In genomic region chr15:69386284-69386683, GRCh38 we compare ENCODE assay signal across 2 cellular contexts.
TF ChIP-seq lines count a peak whose summit lies in the region.

No MANE protein-coding gene starts in this region.

TF ChIP-seq in IMR-90, 13 proteins besides CTCF, POLR2A, EP300 and RAD21:
- no peak for TF ChIP-seq CHD1 (IDR thresholded peaks at IDR 0.05; ENCODE audit: low read depth, low read length)
- TF ChIP-seq MAFK (IDR thresholded peaks at IDR 0.05; ENCODE audit: low read depth, low read length) = no peak
- no peak for TF ChIP-seq SMC3 (IDR thresholded peaks at IDR 0.05; ENCODE audit: low read depth, low read length)
- TF ChIP-seq BHLHE40 (IDR thresholded peaks at IDR 0.05; ENCODE audit: low read depth, low read length) = no peak
- TF ChIP-seq, protein P1, sequence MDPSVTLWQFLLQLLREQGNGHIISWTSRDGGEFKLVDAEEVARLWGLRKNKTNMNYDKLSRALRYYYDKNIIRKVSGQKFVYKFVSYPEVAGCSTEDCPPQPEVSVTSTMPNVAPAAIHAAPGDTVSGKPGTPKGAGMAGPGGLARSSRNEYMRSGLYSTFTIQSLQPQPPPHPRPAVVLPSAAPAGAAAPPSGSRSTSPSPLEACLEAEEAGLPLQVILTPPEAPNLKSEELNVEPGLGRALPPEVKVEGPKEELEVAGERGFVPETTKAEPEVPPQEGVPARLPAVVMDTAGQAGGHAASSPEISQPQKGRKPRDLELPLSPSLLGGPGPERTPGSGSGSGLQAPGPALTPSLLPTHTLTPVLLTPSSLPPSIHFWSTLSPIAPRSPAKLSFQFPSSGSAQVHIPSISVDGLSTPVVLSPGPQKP (IDR thresholded peaks at IDR 0.05; ENCODE audit: borderline replicate concordance, low read depth, low read length) = no peak
- TF ChIP-seq NFE2L2 (IDR thresholded peaks at IDR 0.05; ENCODE audit: low read depth, low read length) = no peak
- TF ChIP-seq FOS (IDR thresholded peaks at IDR 0.05; ENCODE audit: low read depth, low read length) = no peak
- no peak for TF ChIP-seq MAZ (IDR thresholded peaks at IDR 0.05; ENCODE audit: borderline replicate concordance, low read depth, low read length)
- TF ChIP-seq USF2 (IDR thresholded peaks at IDR 0.05; ENCODE audit: low read depth, low read length) = no peak
- no peak for TF ChIP-seq CEBPB (IDR thresholded peaks at IDR 0.05; ENCODE audit: low read depth, low read length)
- no peak for TF ChIP-seq RCOR1 (IDR thresholded peaks at IDR 0.05; ENCODE audit: insufficient replicate concordance, low read length)
- no peak for TF ChIP-seq MXI1 (IDR thresholded peaks at IDR 0.05; ENCODE audit: borderline replicate concordance, low read depth, low read length)
- no peak for TF ChIP-seq RFX5 (IDR thresholded peaks at IDR 0.05; ENCODE audit: low read depth, low read length)

TF ChIP-seq in H1, 55 proteins besides CTCF, POLR2A, EP300 and RAD21:
- TF ChIP-seq CBX8 (IDR thresholded peaks at IDR 0.05; ENCODE audit: borderline replicate concordance, low read depth, low read length) = no peak
- no peak for TF ChIP-seq JUND (IDR thresholded peaks at IDR 0.05; ENCODE audit: low read length)
- TF ChIP-seq SP2 (IDR thresholded peaks at IDR 0.05; ENCODE audit: low read length) = no peak
- no peak for TF ChIP-seq NRF1 (IDR thresholded peaks at IDR 0.05; ENCODE audit: low read depth, low read length)
- TF ChIP-seq, protein P2, sequence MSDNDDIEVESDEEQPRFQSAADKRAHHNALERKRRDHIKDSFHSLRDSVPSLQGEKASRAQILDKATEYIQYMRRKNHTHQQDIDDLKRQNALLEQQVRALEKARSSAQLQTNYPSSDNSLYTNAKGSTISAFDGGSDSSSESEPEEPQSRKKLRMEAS (IDR thresholded peaks at IDR 0.05) = no peak
- no peak for TF ChIP-seq TEAD4 (IDR thresholded peaks at IDR 0.05; ENCODE audit: low read depth, low read length)
- TF ChIP-seq, protein P3, sequence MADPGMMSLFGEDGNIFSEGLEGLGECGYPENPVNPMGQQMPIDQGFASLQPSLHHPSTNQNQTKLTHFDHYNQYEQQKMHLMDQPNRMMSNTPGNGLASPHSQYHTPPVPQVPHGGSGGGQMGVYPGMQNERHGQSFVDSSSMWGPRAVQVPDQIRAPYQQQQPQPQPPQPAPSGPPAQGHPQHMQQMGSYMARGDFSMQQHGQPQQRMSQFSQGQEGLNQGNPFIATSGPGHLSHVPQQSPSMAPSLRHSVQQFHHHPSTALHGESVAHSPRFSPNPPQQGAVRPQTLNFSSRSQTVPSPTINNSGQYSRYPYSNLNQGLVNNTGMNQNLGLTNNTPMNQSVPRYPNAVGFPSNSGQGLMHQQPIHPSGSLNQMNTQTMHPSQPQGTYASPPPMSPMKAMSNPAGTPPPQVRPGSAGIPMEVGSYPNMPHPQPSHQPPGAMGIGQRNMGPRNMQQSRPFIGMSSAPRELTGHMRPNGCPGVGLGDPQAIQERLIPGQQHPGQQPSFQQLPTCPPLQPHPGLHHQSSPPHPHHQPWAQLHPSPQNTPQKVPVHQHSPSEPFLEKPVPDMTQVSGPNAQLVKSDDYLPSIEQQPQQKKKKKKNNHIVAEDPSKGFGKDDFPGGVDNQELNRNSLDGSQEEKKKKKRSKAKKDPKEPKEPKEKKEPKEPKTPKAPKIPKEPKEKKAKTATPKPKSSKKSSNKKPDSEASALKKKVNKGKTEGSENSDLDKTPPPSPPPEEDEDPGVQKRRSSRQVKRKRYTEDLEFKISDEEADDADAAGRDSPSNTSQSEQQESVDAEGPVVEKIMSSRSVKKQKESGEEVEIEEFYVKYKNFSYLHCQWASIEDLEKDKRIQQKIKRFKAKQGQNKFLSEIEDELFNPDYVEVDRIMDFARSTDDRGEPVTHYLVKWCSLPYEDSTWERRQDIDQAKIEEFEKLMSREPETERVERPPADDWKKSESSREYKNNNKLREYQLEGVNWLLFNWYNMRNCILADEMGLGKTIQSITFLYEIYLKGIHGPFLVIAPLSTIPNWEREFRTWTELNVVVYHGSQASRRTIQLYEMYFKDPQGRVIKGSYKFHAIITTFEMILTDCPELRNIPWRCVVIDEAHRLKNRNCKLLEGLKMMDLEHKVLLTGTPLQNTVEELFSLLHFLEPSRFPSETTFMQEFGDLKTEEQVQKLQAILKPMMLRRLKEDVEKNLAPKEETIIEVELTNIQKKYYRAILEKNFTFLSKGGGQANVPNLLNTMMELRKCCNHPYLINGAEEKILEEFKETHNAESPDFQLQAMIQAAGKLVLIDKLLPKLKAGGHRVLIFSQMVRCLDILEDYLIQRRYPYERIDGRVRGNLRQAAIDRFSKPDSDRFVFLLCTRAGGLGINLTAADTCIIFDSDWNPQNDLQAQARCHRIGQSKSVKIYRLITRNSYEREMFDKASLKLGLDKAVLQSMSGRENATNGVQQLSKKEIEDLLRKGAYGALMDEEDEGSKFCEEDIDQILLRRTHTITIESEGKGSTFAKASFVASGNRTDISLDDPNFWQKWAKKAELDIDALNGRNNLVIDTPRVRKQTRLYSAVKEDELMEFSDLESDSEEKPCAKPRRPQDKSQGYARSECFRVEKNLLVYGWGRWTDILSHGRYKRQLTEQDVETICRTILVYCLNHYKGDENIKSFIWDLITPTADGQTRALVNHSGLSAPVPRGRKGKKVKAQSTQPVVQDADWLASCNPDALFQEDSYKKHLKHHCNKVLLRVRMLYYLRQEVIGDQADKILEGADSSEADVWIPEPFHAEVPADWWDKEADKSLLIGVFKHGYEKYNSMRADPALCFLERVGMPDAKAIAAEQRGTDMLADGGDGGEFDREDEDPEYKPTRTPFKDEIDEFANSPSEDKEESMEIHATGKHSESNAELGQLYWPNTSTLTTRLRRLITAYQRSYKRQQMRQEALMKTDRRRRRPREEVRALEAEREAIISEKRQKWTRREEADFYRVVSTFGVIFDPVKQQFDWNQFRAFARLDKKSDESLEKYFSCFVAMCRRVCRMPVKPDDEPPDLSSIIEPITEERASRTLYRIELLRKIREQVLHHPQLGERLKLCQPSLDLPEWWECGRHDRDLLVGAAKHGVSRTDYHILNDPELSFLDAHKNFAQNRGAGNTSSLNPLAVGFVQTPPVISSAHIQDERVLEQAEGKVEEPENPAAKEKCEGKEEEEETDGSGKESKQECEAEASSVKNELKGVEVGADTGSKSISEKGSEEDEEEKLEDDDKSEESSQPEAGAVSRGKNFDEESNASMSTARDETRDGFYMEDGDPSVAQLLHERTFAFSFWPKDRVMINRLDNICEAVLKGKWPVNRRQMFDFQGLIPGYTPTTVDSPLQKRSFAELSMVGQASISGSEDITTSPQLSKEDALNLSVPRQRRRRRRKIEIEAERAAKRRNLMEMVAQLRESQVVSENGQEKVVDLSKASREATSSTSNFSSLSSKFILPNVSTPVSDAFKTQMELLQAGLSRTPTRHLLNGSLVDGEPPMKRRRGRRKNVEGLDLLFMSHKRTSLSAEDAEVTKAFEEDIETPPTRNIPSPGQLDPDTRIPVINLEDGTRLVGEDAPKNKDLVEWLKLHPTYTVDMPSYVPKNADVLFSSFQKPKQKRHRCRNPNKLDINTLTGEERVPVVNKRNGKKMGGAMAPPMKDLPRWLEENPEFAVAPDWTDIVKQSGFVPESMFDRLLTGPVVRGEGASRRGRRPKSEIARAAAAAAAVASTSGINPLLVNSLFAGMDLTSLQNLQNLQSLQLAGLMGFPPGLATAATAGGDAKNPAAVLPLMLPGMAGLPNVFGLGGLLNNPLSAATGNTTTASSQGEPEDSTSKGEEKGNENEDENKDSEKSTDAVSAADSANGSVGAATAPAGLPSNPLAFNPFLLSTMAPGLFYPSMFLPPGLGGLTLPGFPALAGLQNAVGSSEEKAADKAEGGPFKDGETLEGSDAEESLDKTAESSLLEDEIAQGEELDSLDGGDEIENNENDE (IDR thresholded peaks at IDR 0.05; ENCODE audit: insufficient replicate concordance, low read length) = no peak
- TF ChIP-seq CBX5 (IDR thresholded peaks at IDR 0.05; ENCODE audit: low read depth, low read length) = no peak
- TF ChIP-seq RBBP5 (IDR thresholded peaks at IDR 0.05; ENCODE audit: borderline replicate concordance, low read depth, low read length) = no peak
- no peak for TF ChIP-seq TAF1 (IDR thresholded peaks at IDR 0.05; ENCODE audit: low read depth, low read length)
- no peak for TF ChIP-seq ASH2L (IDR thresholded peaks at IDR 0.05; ENCODE audit: low read length)
- TF ChIP-seq GABPA (IDR thresholded peaks at IDR 0.05; ENCODE audit: borderline replicate concordance, insufficient read depth, low read length) = no peak
- TF ChIP-seq SAP30 (IDR thresholded peaks at IDR 0.05; ENCODE audit: insufficient read depth, insufficient replicate concordance, low read length) = no peak
- TF ChIP-seq ZNF274 (IDR thresholded peaks at IDR 0.05; ENCODE audit: borderline replicate concordance, extremely low read depth, low read length) = no peak
- no peak for TF ChIP-seq CREB1 (IDR thresholded peaks at IDR 0.05)
- TF ChIP-seq E2F6 (IDR thresholded peaks at IDR 0.05) = no peak
- TF ChIP-seq GTF2F1 (IDR thresholded peaks at IDR 0.05; ENCODE audit: borderline replicate concordance, low read depth, low read length) = no peak
- TF ChIP-seq TBP (IDR thresholded peaks at IDR 0.05; ENCODE audit: low read depth, low read length) = no peak
